In the genomic region with DNA sequence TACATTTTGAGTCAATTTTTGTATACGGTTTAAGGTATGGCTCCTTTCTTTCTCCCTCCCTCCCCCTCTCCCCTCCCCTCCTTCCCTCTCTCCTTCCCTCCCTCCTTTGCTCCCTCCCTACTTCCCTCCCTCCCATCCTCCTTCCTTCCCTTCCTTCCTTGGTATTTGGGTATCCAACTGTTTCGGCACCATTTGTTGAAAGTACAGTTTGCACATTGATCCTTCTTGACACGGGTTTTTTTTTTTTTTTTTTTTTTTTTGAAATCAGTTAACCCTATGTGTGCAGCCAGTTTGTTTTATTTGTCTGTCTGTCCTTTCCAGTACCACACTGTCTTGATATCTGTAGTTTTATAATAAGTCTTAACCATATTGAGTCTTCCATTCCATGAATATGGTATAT, we compare ENCODE assay signal across 30 cellular contexts. TPM values are rescaled to one million over a fixed set of nuclear protein-coding genes. Genes with fewer than 3 reads are reported as not detected.
"Had no signal": no experiment of that assay in that cellular context is flagged by ENCODE, and none has a peak within 500 bp of the region (broad histone marks: within the 10 kb centered on the region; RNA-seq: fewer than 3 reads in every experiment).

No MANE protein-coding gene starts in this region.

- H3K36me3 Mint-ChIP-seq: stimulated activated effector memory CD8-positive, alpha-beta T cell treated with anti-CD3 and anti-CD28 coated beads, Interleukin-12 subunit alpha, Interleukin-12 subunit beta, amount 100 ng/mL, for 72 hours; stimulated activated memory B cell treated with anti-CD40 and anti-IgM and Interleukin-4, amounts not matched to agents 10 μg/mL and 1 μg/mL and 100 μg/mL, for 72 hours; stimulated activated naive B cell treated with anti-CD40 and anti-IgM and Interleukin-4, amounts not matched to agents 10 μg/mL and 1 μg/mL and 100 μg/mL, for 72 hours had no signal

- DNase-seq: stimulated activated CD4-positive, alpha-beta T cell treated with anti-CD3 and anti-CD28 coated beads, Interleukin-2, amount 100 ng/mL, for 48 hours; stimulated activated CD4-positive, alpha-beta T cell treated with anti-CD3 and anti-CD28 coated beads, Interleukin-4, amount 100 ng/mL, for 1 hour; stimulated activated CD4-positive, alpha-beta T cell treated with anti-CD3 and anti-CD28 coated beads, Interleukin-4, amount 100 ng/mL, for 24 hours; stimulated activated CD4-positive, alpha-beta T cell treated with anti-CD3 and anti-CD28 coated beads, Interleukin-4, amount 100 ng/mL, for 4 hours; stimulated activated CD8-positive, alpha-beta memory T cell treated with anti-CD3 and anti-CD28 coated beads, Interleukin-4, amount 100 ng/mL, for 48 hours; stimulated activated naive B cell treated with anti-CD40 and anti-IgM and Interleukin-4, amounts not matched to agents 10 μg/mL and 1 μg/mL and 100 μg/mL, for 72 hours; stimulated activated naive CD4-positive, alpha-beta T cell; stimulated activated naive CD4-positive, alpha-beta T cell treated with Interleukin-2 at 50 U/mL for 16 hours; stimulated activated naive CD8-positive, alpha-beta T cell treated with anti-CD3 and anti-CD28 coated beads, Interleukin-15, amount 100 ng/mL, for 72 hours; stimulated activated naive CD8-positive, alpha-beta T cell treated with anti-CD3 and anti-CD28 coated beads, Interleukin-15, Interleukin-2, amounts not matched to agents 100 U/mL and 50 U/mL, for 24 hours; stomach; substantia nigra; testis; thyroid gland; tibial artery; transverse colon; trophoblast cell; upper lobe of left lung; upper lobe of right lung; uterus had no signal

- ATAC-seq: stimulated activated effector memory CD8-positive, alpha-beta T cell treated with anti-CD3 and anti-CD28 coated beads, Interleukin-12 subunit alpha, Interleukin-12 subunit beta, amount 100 ng/mL, for 72 hours; stimulated activated memory B cell treated with anti-CD40 and anti-IgM and Interleukin-4, amounts not matched to agents 10 μg/mL and 1 μg/mL and 100 μg/mL, for 72 hours; stimulated activated naive B cell treated with anti-CD40 and anti-IgM and Interleukin-4, amounts not matched to agents 10 μg/mL and 1 μg/mL and 100 μg/mL, for 72 hours; stimulated activated naive CD8-positive, alpha-beta T cell treated with anti-CD3 and anti-CD28 coated beads, Interleukin-15, amount 100 ng/mL, for 72 hours; stimulated activated naive CD8-positive, alpha-beta T cell treated with anti-CD3 and anti-CD28 coated beads, Interleukin-15, Interleukin-2, amounts not matched to agents 100 U/mL and 50 U/mL, for 24 hours; upper lobe of right lung had no signal

- H3K27ac ChIP-seq: stomach, suprapubic skin, testis, thoracic aorta, thyroid gland, tibial artery, tibial nerve, transverse colon, upper lobe of left lung, upper lobe of right lung, uterus, vagina had no signal

- H3K4me3 ChIP-seq: stomach, suprapubic skin, testis, thoracic aorta, thyroid gland, tibial artery, tibial nerve, transverse colon, upper lobe of left lung, upper lobe of right lung, uterus, vagina had no signal

- H3K9me3 ChIP-seq: stomach, suprapubic skin, testis, thoracic aorta, thyroid gland, tibial artery, tibial nerve, transverse colon, upper lobe of left lung, upper lobe of right lung, uterus, vagina had no signal

- H3K4me3 Mint-ChIP-seq: stimulated activated effector memory CD8-positive, alpha-beta T cell treated with anti-CD3 and anti-CD28 coated beads, Interleukin-12 subunit alpha, Interleukin-12 subunit beta, amount 100 ng/mL, for 72 hours; stimulated activated memory B cell treated with anti-CD40 and anti-IgM and Interleukin-4, amounts not matched to agents 10 μg/mL and 1 μg/mL and 100 μg/mL, for 72 hours; stimulated activated naive B cell treated with anti-CD40 and anti-IgM and Interleukin-4, amounts not matched to agents 10 μg/mL and 1 μg/mL and 100 μg/mL, for 72 hours; stimulated activated naive CD8-positive, alpha-beta T cell treated with anti-CD3 and anti-CD28 coated beads, Interleukin-15, amount 100 ng/mL, for 72 hours; stimulated activated naive CD8-positive, alpha-beta T cell treated with anti-CD3 and anti-CD28 coated beads, Interleukin-15, Interleukin-2, amounts not matched to agents 100 ng/mL and 50 ng/mL, for 24 hours; type B pancreatic cell had no signal

- FAIRE-seq: urothelium cell line had no signal

- H3K27ac Mint-ChIP-seq: stimulated activated effector memory CD8-positive, alpha-beta T cell treated with anti-CD3 and anti-CD28 coated beads, Interleukin-12 subunit alpha, Interleukin-12 subunit beta, amount 100 ng/mL, for 72 hours; stimulated activated memory B cell treated with anti-CD40 and anti-IgM and Interleukin-4, amounts not matched to agents 10 μg/mL and 1 μg/mL and 100 μg/mL, for 72 hours; stimulated activated naive B cell treated with anti-CD40 and anti-IgM and Interleukin-4, amounts not matched to agents 10 μg/mL and 1 μg/mL and 100 μg/mL, for 72 hours; stimulated activated naive CD8-positive, alpha-beta T cell treated with anti-CD3 and anti-CD28 coated beads, Interleukin-15, amount 100 ng/mL, for 72 hours; stimulated activated naive CD8-positive, alpha-beta T cell treated with anti-CD3 and anti-CD28 coated beads, Interleukin-15, Interleukin-2, amounts not matched to agents 100 ng/mL and 50 ng/mL, for 24 hours; type B pancreatic cell had no signal

- H3K36me3 ChIP-seq: stomach, suprapubic skin, thoracic aorta, thyroid gland, tibial artery, tibial nerve, transverse colon, upper lobe of left lung, upper lobe of right lung, uterus, vagina had no signal

- H3K9me3 Mint-ChIP-seq: stimulated activated naive B cell treated with anti-CD40 and anti-IgM and Interleukin-4, amounts not matched to agents 10 μg/mL and 1 μg/mL and 100 μg/mL, for 72 hours; stimulated activated naive CD8-positive, alpha-beta T cell treated with anti-CD3 and anti-CD28 coated beads, Interleukin-15, amount 100 ng/mL, for 72 hours; type B pancreatic cell had no signal

- H3K27me3 Mint-ChIP-seq: stimulated activated memory B cell treated with anti-CD40 and anti-IgM and Interleukin-4, amounts not matched to agents 10 μg/mL and 1 μg/mL and 100 μg/mL, for 72 hours; stimulated activated naive CD8-positive, alpha-beta T cell treated with anti-CD3 and anti-CD28 coated beads, Interleukin-15, amount 100 ng/mL, for 72 hours; type B pancreatic cell had no signal

- H3K4me1 Mint-ChIP-seq: stimulated activated effector memory CD8-positive, alpha-beta T cell treated with anti-CD3 and anti-CD28 coated beads, Interleukin-12 subunit alpha, Interleukin-12 subunit beta, amount 100 ng/mL, for 72 hours; stimulated activated memory B cell treated with anti-CD40 and anti-IgM and Interleukin-4, amounts not matched to agents 10 μg/mL and 1 μg/mL and 100 μg/mL, for 72 hours; stimulated activated naive B cell treated with anti-CD40 and anti-IgM and Interleukin-4, amounts not matched to agents 10 μg/mL and 1 μg/mL and 100 μg/mL, for 72 hours; stimulated activated naive CD8-positive, alpha-beta T cell treated with anti-CD3 and anti-CD28 coated beads, Interleukin-15, amount 100 ng/mL, for 72 hours had no signal

- H3K27me3 ChIP-seq: stomach, suprapubic skin, testis, thyroid gland, tibial artery, tibial nerve, transverse colon, upper lobe of left lung, upper lobe of right lung, uterus, vagina had no signal

- H3K4me1 ChIP-seq: stomach, suprapubic skin, testis, thyroid gland, tibial artery, tibial nerve, transverse colon, upper lobe of left lung, upper lobe of right lung, uterus, vagina had no signal

RNA-seq across cellular contexts. Expression of a gene that starts 39.9 kb away (rescaled TPM):
- total RNA-seq: subcutaneous adipose tissue had no signal
